In genomic region chr11:65058012-65058411, GRCh38 we compare ENCODE assay signal across 1 cellular context.
TF ChIP-seq lines count a peak whose summit lies in the region.

No MANE protein-coding gene starts in this region.

TF ChIP-seq in H1, 55 proteins besides CTCF, POLR2A, EP300 and RAD21 (continued from another document):
- no peak for TF ChIP-seq E2F6 (IDR thresholded peaks at IDR 0.05)
- no peak for TF ChIP-seq JUN (IDR thresholded peaks at IDR 0.05; ENCODE audit: low read depth, low read length)
- no peak for TF ChIP-seq KDM4A (IDR thresholded peaks at IDR 0.05; ENCODE audit: low read depth, low read length, severe bottlenecking)
- TF ChIP-seq CTBP2 (IDR thresholded peaks at IDR 0.05; ENCODE audit: borderline replicate concordance, insufficient read depth, insufficient read length, low read length) = no peak
- no peak for TF ChIP-seq ASH2L (IDR thresholded peaks at IDR 0.05; ENCODE audit: low read length)
- TF ChIP-seq GABPA (IDR thresholded peaks at IDR 0.05; ENCODE audit: borderline replicate concordance, insufficient read depth, low read length) = no peak
- no peak for TF ChIP-seq SP1 (IDR thresholded peaks at IDR 0.05; ENCODE audit: low read depth, low read length)
- TF ChIP-seq SP4 (IDR thresholded peaks at IDR 0.05; ENCODE audit: low read length) = no peak
- no peak for TF ChIP-seq EGR1 (IDR thresholded peaks at IDR 0.05; ENCODE audit: borderline replicate concordance, low read depth, low read length)
- TF ChIP-seq JUND (IDR thresholded peaks at IDR 0.05; ENCODE audit: low read length) = no peak
- no peak for TF ChIP-seq BCL11A (IDR thresholded peaks at IDR 0.05; ENCODE audit: low read depth in 2 of 2, low read length in 2 of 2)
- no peak for TF ChIP-seq SIX5 (IDR thresholded peaks at IDR 0.05; ENCODE audit: low read depth, low read length)
- TF ChIP-seq TCF12 (IDR thresholded peaks at IDR 0.05; ENCODE audit: low read depth, low read length) = no peak
- no peak for TF ChIP-seq USF2 (IDR thresholded peaks at IDR 0.05; ENCODE audit: low read length)
- no peak for TF ChIP-seq POLR2AphosphoS5 (IDR thresholded peaks at IDR 0.05; ENCODE audit: low read depth, low read length)
- no peak for TF ChIP-seq ATF3 (IDR thresholded peaks at IDR 0.05; ENCODE audit: insufficient read depth, low read depth, low read length)
